10 cellular contexts compared by ENCODE assay signal in the genomic region with DNA sequence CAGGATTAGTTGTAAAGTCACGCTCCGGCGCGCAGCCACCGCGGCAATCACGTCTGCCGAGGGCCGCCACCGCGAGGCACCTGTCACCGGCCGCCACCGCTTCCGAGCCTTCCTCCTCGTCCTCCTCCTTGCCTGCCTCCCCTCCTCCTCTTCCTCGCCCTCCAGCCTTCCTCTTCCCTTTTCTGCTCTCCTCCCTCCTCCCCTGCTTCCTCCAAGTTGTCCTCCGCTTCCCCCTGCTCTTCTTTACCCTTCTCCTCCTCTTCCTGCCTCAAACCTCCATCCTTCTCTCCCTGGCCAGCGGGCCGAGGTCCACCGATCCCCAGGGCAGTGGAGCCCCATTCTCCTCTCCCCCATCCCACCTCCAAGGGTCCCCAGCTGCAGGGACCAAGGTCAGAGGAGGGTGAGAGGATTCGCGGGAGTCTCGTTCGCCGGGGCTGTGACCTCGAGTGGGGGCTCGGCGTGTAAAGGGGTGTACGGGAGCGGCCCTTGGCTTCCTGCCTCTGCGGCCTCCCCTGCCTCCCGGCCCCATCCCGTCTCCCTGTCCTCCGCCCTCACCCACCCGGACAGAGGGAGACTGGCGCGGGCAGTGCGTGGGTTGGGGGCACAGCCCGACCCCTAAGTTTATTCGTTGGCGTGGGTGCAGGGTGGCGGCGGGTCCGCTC.
DNase-seq lines count a peak whose midpoint lies in the region; ATAC-seq and TF ChIP-seq lines count a peak whose summit lies in the region.
"Had no signal": no experiment of that assay in that cellular context is flagged by ENCODE, and none has a peak within 500 bp of the region (broad histone marks: within the 10 kb centered on the region; RNA-seq: fewer than 3 reads in every experiment).

No MANE protein-coding gene starts in this region.

- H3K4me3 ChIP-seq in CD4-positive, alpha-beta memory T cell (ENCODE audit: low read length in 2 of 2), result no peak overlapping the region
- H3K4me3 ChIP-seq in HUES48 (ENCODE audit: low read depth, low read length), result peak overlapping the region; percentile 66
- H3K4me3 ChIP-seq: uterus had no signal

- BruUV-seq in MCF 10A (replicated peaks; lab: Mats Ljungman, UMichigan), result no TSS peak

- H3K27ac ChIP-seq in CD4-positive, alpha-beta memory T cell (ENCODE audit: low read depth, low read length), result no peak overlapping the region
- no peak overlapping the region for H3K27ac ChIP-seq in HUES48 (ENCODE audit: low read depth, low read length)
- H3K27ac ChIP-seq: uterus had no signal

- peaks cover 48% of the 10 kb centered on the region for H3K27me3 ChIP-seq in CD4-positive, alpha-beta memory T cell (ENCODE audit: insufficient read depth, low read length)
- peaks cover 88% of the 10 kb centered on the region for H3K27me3 ChIP-seq in HUES48 (ENCODE audit: control insufficient read depth, insufficient read depth, low read length)

- intact Hi-C loops in CD4-positive, alpha-beta memory T cell (cut with micrococcal nuclease), result no loop called here
- intact Hi-C loops in MCF 10A (cut with micrococcal nuclease) (no loop called here), natural killer cell (cut with micrococcal nuclease) (no loop called here)

- no peaks in the 10 kb centered on the region for H3K36me3 ChIP-seq in CD4-positive, alpha-beta memory T cell (ENCODE audit: insufficient read depth, low read length)
- no peaks in the 10 kb centered on the region for H3K36me3 ChIP-seq in HUES48 (ENCODE audit: control insufficient read depth, insufficient read depth, low read length)
- H3K36me3 ChIP-seq: uterus had no signal

- ATAC-seq in natural killer cell, result no peak

- CTCF ChIA-PET in CD4-positive, alpha-beta memory T cell (lab: Charles Lee; ENCODE audit: partially characterized antibody), result no interaction called here
- CTCF ChIA-PET in MCF 10A (lab: Yijun Ruan, JAX), result no interaction called here

- peaks cover 26% of the 10 kb centered on the region for H3K4me1 ChIP-seq in CD4-positive, alpha-beta memory T cell (ENCODE audit: insufficient read depth, low read length)
- H3K4me1 ChIP-seq in HUES48 (ENCODE audit: control insufficient read depth, insufficient read depth, low read length), result peaks cover 23% of the 10 kb centered on the region

- H3K9me3 ChIP-seq in CD4-positive, alpha-beta memory T cell (ENCODE audit: control insufficient read depth in 1 of 2, low read length in 2 of 2), result no peaks in the 10 kb centered on the region
- no peaks in the 10 kb centered on the region for H3K9me3 ChIP-seq in HUES48 (ENCODE audit: control insufficient read depth, insufficient read depth, low read length)
- H3K9me3 ChIP-seq: uterus had no signal

- no peak overlapping the region for H3K9ac ChIP-seq in HUES48 (ENCODE audit: low read depth, low read length)

- TF ChIP-seq CTCF in MCF 10A (IDR thresholded peaks at IDR 0.05; ENCODE audit: unreplicated experiment), result no peak
- no peak for TF ChIP-seq CTCF in natural killer cell (IDR thresholded peaks at IDR 0.05)

- DNase-seq in CD4-positive, alpha-beta memory T cell, result no peak
- no peak for DNase-seq in MCF 10A (ENCODE audit: unreplicated experiment)
- DNase-seq in natural killer cell, result no peak
- DNase-seq in NCI-H1436 treated with DMSO at 0.1 percent for 48 hours (lab: John Stamatoyannopoulos, UW), result no peak
- no peak for DNase-seq in DMS79 treated with DMSO at 0.1 percent for 48 hours (lab: John Stamatoyannopoulos, UW)
- no peak for DNase-seq in amniotic stem cell (lab: John Stamatoyannopoulos, UW)
- no peak for DNase-seq in GM19240 (ENCODE audit: insufficient read length, low spot score)
- DNase-seq: NCI-H1048, uterus had no signal

- H3K27me3 Mint-ChIP-seq in CD4-positive, alpha-beta memory T cell, result peaks cover 60 to 63% of the 10 kb centered on the region in 2 donors
- peaks cover 87% of the 10 kb centered on the region for H3K27me3 Mint-ChIP-seq in MCF 10A (ENCODE audit: insufficient read depth, unreplicated experiment)
- peaks cover 71 to 79% of the 10 kb centered on the region in 2 donors for H3K27me3 Mint-ChIP-seq in natural killer cell (ENCODE audit: low read depth in 2 of 2)

- H3K4me1 Mint-ChIP-seq in CD4-positive, alpha-beta memory T cell, result peaks cover 17 to 33% (median 19%) of the 10 kb centered on the region in 4 donors
- H3K4me1 Mint-ChIP-seq in MCF 10A (ENCODE audit: insufficient read depth, unreplicated experiment) (peaks cover 17% of the 10 kb centered on the region), natural killer cell (peaks cover 19 to 28% of the 10 kb centered on the region in 2 donors)

- H3K9me3 Mint-ChIP-seq in CD4-positive, alpha-beta memory T cell, result peaks cover 0 to 6% (median 0%) of the 10 kb centered on the region in 8 donors
- no peaks in the 10 kb centered on the region for H3K9me3 Mint-ChIP-seq in MCF 10A (ENCODE audit: unreplicated experiment)
- peaks cover 0 to 2% of the 10 kb centered on the region in 2 donors for H3K9me3 Mint-ChIP-seq in natural killer cell

- peak overlapping the region; percentile 66 to 91 (median 84) for H3K4me3 Mint-ChIP-seq in CD4-positive, alpha-beta memory T cell
- H3K4me3 Mint-ChIP-seq in MCF 10A (ENCODE audit: unreplicated experiment) (peak overlapping the region; percentile 24), natural killer cell (peak overlapping the region; percentile 70)

- H3K27ac Mint-ChIP-seq in CD4-positive, alpha-beta memory T cell, result peak overlapping the region in 1 of 7 donors; percentile 55
- H3K27ac Mint-ChIP-seq in MCF 10A (ENCODE audit: low read depth, unreplicated experiment), result peak overlapping the region; percentile 40
- H3K27ac Mint-ChIP-seq in natural killer cell, result no peak overlapping the region

- POLR2A ChIA-PET in CD4-positive, alpha-beta memory T cell (lab: Charles Lee; ENCODE audit: partially characterized antibody), result no interaction called here
- POLR2A ChIA-PET in MCF 10A (lab: Yijun Ruan, JAX), result no interaction called here

- H3K36me3 Mint-ChIP-seq in CD4-positive, alpha-beta memory T cell, result peaks cover 0 to 5% of the 10 kb centered on the region in 2 donors
- H3K36me3 Mint-ChIP-seq in MCF 10A (ENCODE audit: insufficient read depth, unreplicated experiment) (no peaks in the 10 kb centered on the region), natural killer cell (no peaks in the 10 kb centered on the region)

Comparison
In these comparisons a context has a peak if more than half of its experiments do, and no peak if none do; other contexts are left out.
1. H3K4me3 Mint-ChIP-seq: peak in every context shown above with its lines; median percentile 84 in CD4-positive, alpha-beta memory T cell; 70 in natural killer cell; 24 in MCF 10A.